Comparison of ENCODE assay signal across 11 cellular contexts in genomic region chr5:132677191-132677590, GRCh38. TPM values are rescaled to one million over a fixed set of nuclear protein-coding genes. Genes with fewer than 3 reads are reported as not detected.
DNase-seq lines count a peak whose midpoint lies in the region; ATAC-seq lines count a peak whose summit lies in the region.
"Had no signal": no experiment of that assay in that cellular context is flagged by ENCODE, and none has a peak within 500 bp of the region (broad histone marks: within the 10 kb centered on the region; RNA-seq: fewer than 3 reads in every experiment).

No MANE protein-coding gene starts in this region.

- H3K27me3 Mint-ChIP-seq in effector memory CD8-positive, alpha-beta T cell, result no peaks in the 10 kb centered on the region

- H2AFZ ChIP-seq in neuronal stem cell (ENCODE audit: low read length), result peak overlapping the region; percentile 27

- H4K91ac ChIP-seq in neuronal stem cell (ENCODE audit: low read depth, low read length, poor library complexity), result no peak overlapping the region

- no peak overlapping the region for H3K4me2 ChIP-seq in neuronal stem cell (ENCODE audit: insufficient read depth, low read length, poor library complexity, severe bottlenecking)

- H3K9me3 Mint-ChIP-seq in effector memory CD8-positive, alpha-beta T cell, result no peaks in the 10 kb centered on the region
- H3K9me3 Mint-ChIP-seq: activated T-helper 1 cell treated with anti-CD3 and anti-CD28 coated beads, Interleukin-12 subunit alpha, Interleukin-12 subunit beta, Interleukin-2, Interleukin-4 antibody, amounts not matched to agents 30 ng/mL and 10 ng/mL and 1 ng/mL, durations not matched to agents 14 hours and 24 hours and 36 hours had no signal

- no peak overlapping the region for H2BK120ac ChIP-seq in neuronal stem cell (ENCODE audit: low read depth, low read length)

- peak overlapping the region in 1 of 2 donors; percentile 64 for H3K27ac Mint-ChIP-seq in effector memory CD8-positive, alpha-beta T cell

- no peak overlapping the region for H3K4ac ChIP-seq in neuronal stem cell (ENCODE audit: low read length)

- no CpG with 5 or more reads among the region's 7 CpGs for WGBS in neuronal stem cell (ENCODE audit: extremely low coverage in 2 of 2, insufficient read length in 2 of 2, insufficient replicate concordance in 1 of 2), 2 donors

- no peaks in the 10 kb centered on the region for H3K9me3 ChIP-seq in neuronal stem cell (replicated peaks in 1 of 2; ENCODE audit: control insufficient read depth in 2 of 2, insufficient read depth in 1 of 2, low read depth in 1 of 2, low read length in 2 of 2)

- H3K4me3 Mint-ChIP-seq in effector memory CD8-positive, alpha-beta T cell, result no peak overlapping the region

- no peak for ATAC-seq in HG02884 (IDR thresholded peaks at IDR 0.05; ENCODE audit: unreplicated experiment)
- no peak for ATAC-seq in GM18907 (IDR thresholded peaks at IDR 0.05; ENCODE audit: unreplicated experiment)
- ATAC-seq in GM21367 (IDR thresholded peaks at IDR 0.05; ENCODE audit: unreplicated experiment), result no peak
- no peak for ATAC-seq in effector memory CD8-positive, alpha-beta T cell (replicated peaks)

- no peak overlapping the region for H3K18ac ChIP-seq in neuronal stem cell (ENCODE audit: low read length)

- H3K14ac ChIP-seq in neuronal stem cell (ENCODE audit: low read length), result no peak overlapping the region

- no peaks in the 10 kb centered on the region for H3K36me3 ChIP-seq in neuronal stem cell (replicated peaks in 1 of 2; ENCODE audit: control insufficient read depth in 2 of 2, insufficient read depth in 2 of 2, low read length in 2 of 2)

- H2AK5ac ChIP-seq in neuronal stem cell (ENCODE audit: low read depth, low read length), result no peak overlapping the region

- H3K9ac ChIP-seq in neuronal stem cell (ENCODE audit: low read depth, low read length, poor library complexity), result no peak overlapping the region

- H3K79me1 ChIP-seq in neuronal stem cell (ENCODE audit: low read depth, low read length), result no peaks in the 10 kb centered on the region

- H3K4me1 Mint-ChIP-seq in effector memory CD8-positive, alpha-beta T cell (ENCODE audit: low read depth in 2 of 2), result peaks cover 21 to 32% of the 10 kb centered on the region in 2 donors

- H2BK15ac ChIP-seq in neuronal stem cell (ENCODE audit: low read length), result no peak overlapping the region

- peaks cover 0 to 19% (median 0%) of the 10 kb centered on the region in 3 experiments for H3K27me3 ChIP-seq in neuronal stem cell (ENCODE audit: control insufficient read depth in 3 of 3, insufficient read depth in 3 of 3, low read depth in 1 of 3, low read length in 3 of 3)

- H2BK5ac ChIP-seq in neuronal stem cell (ENCODE audit: low read length), result no peak overlapping the region

- peaks cover 0 to 2% of the 10 kb centered on the region in 2 donors for H3K4me1 ChIP-seq in neuronal stem cell (ENCODE audit: control insufficient read depth in 2 of 2, insufficient read depth in 1 of 2, low read depth in 1 of 2, low read length in 2 of 2)

- DNase-seq in COLO829 (ENCODE audit: low spot score) (peak; percentile 45), OCI-M1 (lab: John Stamatoyannopoulos, UW) (peak; percentile 9), epidermal melanocyte (ENCODE audit: insufficient read length, low spot score) (peak; percentile 78), neuronal stem cell (ENCODE audit: low spot score) (no peak)
- DNase-seq in effector memory CD8-positive, alpha-beta T cell, result no peak
- DNase-seq: DND-41, NCI-H2171 had no signal

- H2BK12ac ChIP-seq in neuronal stem cell (ENCODE audit: low read length), result no peak overlapping the region

- H3K4me3 ChIP-seq in neuronal stem cell (ENCODE audit: low read length in 2 of 2), result no peak overlapping the region

- no peaks in the 10 kb centered on the region for H3K36me3 Mint-ChIP-seq in effector memory CD8-positive, alpha-beta T cell (ENCODE audit: insufficient read depth)

- no peak overlapping the region for H3K27ac ChIP-seq in neuronal stem cell (replicated peaks; ENCODE audit: low read length)

- H3K23ac ChIP-seq in neuronal stem cell (ENCODE audit: low read depth, low read length, poor library complexity), result peak overlapping the region; percentile 94

- H4K8ac ChIP-seq in neuronal stem cell (ENCODE audit: low read depth, low read length), result no peak overlapping the region

RNA-seq across cellular contexts. Expression of gene IL4, which starts 3.4 kb away (rescaled TPM):
- polyA plus RNA-seq in neuronal stem cell (2013, experiment 1 of 2), result not detected
- polyA plus RNA-seq in neuronal stem cell (2013, experiment 2 of 2), result not detected

RNA-seq across cellular contexts. Expression of gene IL13, which starts 19.2 kb away (rescaled TPM):
- polyA plus RNA-seq in neuronal stem cell (2013, experiment 1 of 2), result not detected
- not detected for polyA plus RNA-seq in neuronal stem cell (2013, experiment 2 of 2)

Comparison
In these comparisons a context has a peak if more than half of its experiments do, and no peak if none do; other contexts are left out.
1. DNase-seq: peak in COLO829 (single experiment), OCI-M1 (single experiment) and epidermal melanocyte (single experiment); none in neuronal stem cell (single experiment) and effector memory CD8-positive, alpha-beta T cell (0 of 3).